ENCODE assay signal across 1 cellular context in the genomic region with DNA sequence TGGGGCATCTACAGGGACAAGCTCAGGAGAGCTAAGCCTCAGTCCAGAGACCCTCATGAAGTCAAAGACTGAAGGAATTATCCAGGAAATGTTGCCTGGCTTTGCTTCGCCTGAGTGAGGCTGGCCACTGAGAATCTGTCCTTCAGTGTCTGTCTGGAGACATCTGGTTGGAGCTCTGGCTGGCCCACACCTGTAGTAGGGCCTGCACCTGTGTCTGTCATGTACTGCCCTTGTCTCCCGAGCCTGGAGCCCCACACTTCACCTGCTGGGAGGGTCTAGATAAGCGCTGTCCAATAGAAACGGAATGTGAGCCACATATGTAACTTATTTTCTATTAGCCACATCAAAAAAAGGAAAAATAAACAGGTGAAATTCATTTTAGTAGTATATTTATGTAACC.
TF ChIP-seq lines count a peak whose summit lies in the region.

No MANE protein-coding gene starts in this region.

TF ChIP-seq in GM23338, 12 proteins besides CTCF, POLR2A, EP300 and RAD21 (continued from another document):
- TF ChIP-seq, protein P1, sequence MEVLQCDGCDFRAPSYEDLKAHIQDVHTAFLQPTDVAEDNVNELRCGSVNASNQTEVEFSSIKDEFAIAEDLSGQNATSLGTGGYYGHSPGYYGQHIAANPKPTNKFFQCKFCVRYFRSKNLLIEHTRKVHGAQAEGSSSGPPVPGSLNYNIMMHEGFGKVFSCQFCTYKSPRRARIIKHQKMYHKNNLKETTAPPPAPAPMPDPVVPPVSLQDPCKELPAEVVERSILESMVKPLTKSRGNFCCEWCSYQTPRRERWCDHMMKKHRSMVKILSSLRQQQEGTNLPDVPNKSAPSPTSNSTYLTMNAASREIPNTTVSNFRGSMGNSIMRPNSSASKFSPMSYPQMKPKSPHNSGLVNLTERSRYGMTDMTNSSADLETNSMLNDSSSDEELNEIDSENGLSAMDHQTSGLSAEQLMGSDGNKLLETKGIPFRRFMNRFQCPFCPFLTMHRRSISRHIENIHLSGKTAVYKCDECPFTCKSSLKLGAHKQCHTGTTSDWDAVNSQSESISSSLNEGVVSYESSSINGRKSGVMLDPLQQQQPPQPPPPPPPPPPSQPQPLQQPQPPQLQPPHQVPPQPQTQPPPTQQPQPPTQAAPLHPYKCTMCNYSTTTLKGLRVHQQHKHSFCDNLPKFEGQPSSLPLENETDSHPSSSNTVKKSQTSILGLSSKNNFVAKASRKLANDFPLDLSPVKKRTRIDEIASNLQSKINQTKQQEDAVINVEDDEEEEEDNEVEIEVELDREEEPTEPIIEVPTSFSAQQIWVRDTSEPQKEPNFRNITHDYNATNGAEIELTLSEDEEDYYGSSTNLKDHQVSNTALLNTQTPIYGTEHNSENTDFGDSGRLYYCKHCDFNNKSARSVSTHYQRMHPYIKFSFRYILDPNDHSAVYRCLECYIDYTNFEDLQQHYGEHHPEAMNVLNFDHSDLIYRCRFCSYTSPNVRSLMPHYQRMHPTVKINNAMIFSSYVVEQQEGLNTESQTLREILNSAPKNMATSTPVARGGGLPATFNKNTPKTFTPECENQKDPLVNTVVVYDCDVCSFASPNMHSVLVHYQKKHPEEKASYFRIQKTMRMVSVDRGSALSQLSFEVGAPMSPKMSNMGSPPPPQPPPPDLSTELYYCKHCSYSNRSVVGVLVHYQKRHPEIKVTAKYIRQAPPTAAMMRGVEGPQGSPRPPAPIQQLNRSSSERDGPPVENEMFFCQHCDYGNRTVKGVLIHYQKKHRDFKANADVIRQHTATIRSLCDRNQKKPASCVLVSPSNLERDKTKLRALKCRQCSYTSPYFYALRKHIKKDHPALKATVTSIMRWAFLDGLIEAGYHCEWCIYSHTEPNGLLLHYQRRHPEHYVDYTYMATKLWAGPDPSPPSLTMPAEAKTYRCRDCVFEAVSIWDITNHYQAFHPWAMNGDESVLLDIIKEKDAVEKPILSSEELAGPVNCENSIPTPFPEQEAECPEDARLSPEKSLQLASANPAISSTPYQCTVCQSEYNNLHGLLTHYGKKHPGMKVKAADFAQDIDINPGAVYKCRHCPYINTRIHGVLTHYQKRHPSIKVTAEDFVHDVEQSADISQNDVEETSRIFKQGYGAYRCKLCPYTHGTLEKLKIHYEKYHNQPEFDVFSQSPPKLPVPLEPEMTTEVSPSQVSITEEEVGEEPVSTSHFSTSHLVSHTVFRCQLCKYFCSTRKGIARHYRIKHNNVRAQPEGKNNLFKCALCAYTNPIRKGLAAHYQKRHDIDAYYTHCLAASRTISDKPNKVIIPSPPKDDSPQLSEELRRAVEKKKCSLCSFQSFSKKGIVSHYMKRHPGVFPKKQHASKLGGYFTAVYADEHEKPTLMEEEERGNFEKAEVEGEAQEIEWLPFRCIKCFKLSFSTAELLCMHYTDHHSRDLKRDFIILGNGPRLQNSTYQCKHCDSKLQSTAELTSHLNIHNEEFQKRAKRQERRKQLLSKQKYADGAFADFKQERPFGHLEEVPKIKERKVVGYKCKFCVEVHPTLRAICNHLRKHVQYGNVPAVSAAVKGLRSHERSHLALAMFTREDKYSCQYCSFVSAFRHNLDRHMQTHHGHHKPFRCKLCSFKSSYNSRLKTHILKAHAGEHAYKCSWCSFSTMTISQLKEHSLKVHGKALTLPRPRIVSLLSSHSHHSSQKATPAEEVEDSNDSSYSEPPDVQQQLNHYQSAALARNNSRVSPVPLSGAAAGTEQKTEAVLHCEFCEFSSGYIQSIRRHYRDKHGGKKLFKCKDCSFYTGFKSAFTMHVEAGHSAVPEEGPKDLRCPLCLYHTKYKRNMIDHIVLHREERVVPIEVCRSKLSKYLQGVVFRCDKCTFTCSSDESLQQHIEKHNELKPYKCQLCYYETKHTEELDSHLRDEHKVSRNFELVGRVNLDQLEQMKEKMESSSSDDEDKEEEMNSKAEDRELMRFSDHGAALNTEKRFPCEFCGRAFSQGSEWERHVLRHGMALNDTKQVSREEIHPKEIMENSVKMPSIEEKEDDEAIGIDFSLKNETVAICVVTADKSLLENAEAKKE (CRISPR knock-in tag; IDR thresholded peaks at IDR 0.05), result no peak
- TF ChIP-seq NANOG (IDR thresholded peaks at IDR 0.05; ENCODE audit: borderline replicate concordance), result no peak
- no peak for TF ChIP-seq ZNF114 (CRISPR knock-in tag; IDR thresholded peaks at IDR 0.05)
- no peak for TF ChIP-seq ETS1 (IDR thresholded peaks at IDR 0.05)
- TF ChIP-seq CREB1 (CRISPR knock-in tag; IDR thresholded peaks at IDR 0.05; ENCODE audit: low read depth), result no peak
- no peak for TF ChIP-seq STAT1 (IDR thresholded peaks at IDR 0.05; ENCODE audit: unreplicated experiment)
- TF ChIP-seq ZNF331 (CRISPR knock-in tag; IDR thresholded peaks at IDR 0.05; ENCODE audit: low read depth), result no peak
